ENCODE assay signal across 15 cellular contexts in genomic region chr6:35586542-35586941, GRCh38.
A peak's percentile ranks its signal among the peaks of the same experiment; 100 is the strongest.
DNase-seq lines count a peak whose midpoint lies in the region; ATAC-seq and TF ChIP-seq lines count a peak whose summit lies in the region.
"Had no signal": no experiment of that assay in that cellular context is flagged by ENCODE, and none has a peak within 500 bp of the region (broad histone marks: within the 10 kb centered on the region; RNA-seq: fewer than 3 reads in every experiment).

No MANE protein-coding gene starts in this region.

- H3K4me1 Mint-ChIP-seq in activated CD4-positive, alpha-beta memory T cell treated with anti-CD3 and anti-CD28 coated beads for 36 hours (ENCODE audit: low read depth): peaks cover 66% of the 10 kb centered on the region
- H3K4me1 Mint-ChIP-seq in activated CD4-positive, alpha-beta memory T cell treated with anti-CD3 and anti-CD28 coated beads, Interleukin-2, amount 10 ng/mL, durations not matched to agents 7 days and 5 days: peaks cover 18% of the 10 kb centered on the region
- H3K4me1 Mint-ChIP-seq in activated T-helper 17 cell treated with anti-CD3 and anti-CD28 coated beads, Interleukin-2, amount 50 U/mL, for 72 hours: peaks cover 16% of the 10 kb centered on the region

- no peak for TF ChIP-seq EP300 in gastroesophageal sphincter (IDR thresholded peaks at IDR 0.05)

- H3K36me3 Mint-ChIP-seq in activated CD4-positive, alpha-beta memory T cell treated with anti-CD3 and anti-CD28 coated beads for 36 hours: peaks cover 37% of the 10 kb centered on the region
- peaks cover 30% of the 10 kb centered on the region for H3K36me3 Mint-ChIP-seq in activated CD4-positive, alpha-beta memory T cell treated with anti-CD3 and anti-CD28 coated beads, Interleukin-2, amount 10 ng/mL, durations not matched to agents 7 days and 5 days (ENCODE audit: low read depth)
- H3K36me3 Mint-ChIP-seq in activated T-helper 17 cell treated with anti-CD3 and anti-CD28 coated beads, Interleukin-2, amount 50 U/mL, for 72 hours (ENCODE audit: low read depth): peaks cover 70% of the 10 kb centered on the region

- CTCF ChIA-PET in activated CD4-positive, alpha-beta memory T cell treated with anti-CD3 and anti-CD28 coated beads for 36 hours (lab: Charles Lee): interaction anchor here (1.1 to 2.8 kb wide), 5 partner anchors 13 to 151 kb away, joined by 3 to 32 read pairs (median 5); partner anchors contain the start of gene ARMC12
- CTCF ChIA-PET in activated CD4-positive, alpha-beta memory T cell treated with anti-CD3 and anti-CD28 coated beads, Interleukin-2, amount 10 ng/mL, durations not matched to agents 7 days and 5 days (lab: Charles Lee): interaction anchor here (0.7 to 3.8 kb wide), 4 partner anchors 15 to 150 kb away, joined by 3 to 21 read pairs (median 6); partner anchors contain the start of gene ARMC12

- TF ChIP-seq CTCF in gastroesophageal sphincter (IDR thresholded peaks at IDR 0.05) (no peak), thyroid gland (IDR thresholded peaks at IDR 0.05) (no peak), colonic mucosa (IDR thresholded peaks at IDR 0.05) (no peak)

- H3K9ac ChIP-seq in colonic mucosa (ENCODE audit: low read depth in 2 of 2, low read length in 2 of 2): no peak overlapping the region

- no peaks in the 10 kb centered on the region for H3K27me3 Mint-ChIP-seq in activated CD4-positive, alpha-beta memory T cell treated with anti-CD3 and anti-CD28 coated beads for 36 hours
- H3K27me3 Mint-ChIP-seq in activated CD4-positive, alpha-beta memory T cell treated with anti-CD3 and anti-CD28 coated beads, Interleukin-2, amount 10 ng/mL, durations not matched to agents 7 days and 5 days: no peaks in the 10 kb centered on the region
- no peaks in the 10 kb centered on the region for H3K27me3 Mint-ChIP-seq in activated T-helper 17 cell treated with anti-CD3 and anti-CD28 coated beads, Interleukin-2, amount 50 U/mL, for 72 hours

- intact Hi-C loops in activated CD4-positive, alpha-beta memory T cell treated with anti-CD3 and anti-CD28 coated beads for 36 hours (cut with micrococcal nuclease): no loop called here
- intact Hi-C loops in thyroid gland (cut with DNase I) (no loop called here), colonic mucosa (cut with DNase I) (no loop called here)

- H3K36me3 ChIP-seq in gastroesophageal sphincter: peaks cover 22 to 77% of the 10 kb centered on the region in 2 donors
- peaks cover 37 to 38% of the 10 kb centered on the region in 2 donors for H3K36me3 ChIP-seq in thyroid gland
- H3K36me3 ChIP-seq in SJCRH30: no peaks in the 10 kb centered on the region
- no peaks in the 10 kb centered on the region for H3K36me3 ChIP-seq in colonic mucosa

- H3K27ac Mint-ChIP-seq in activated CD4-positive, alpha-beta memory T cell treated with anti-CD3 and anti-CD28 coated beads for 36 hours: peak overlapping the region; percentile 41
- no peak overlapping the region for H3K27ac Mint-ChIP-seq in activated CD4-positive, alpha-beta memory T cell treated with anti-CD3 and anti-CD28 coated beads, Interleukin-2, amount 10 ng/mL, durations not matched to agents 7 days and 5 days
- peak overlapping the region; percentile 66 for H3K27ac Mint-ChIP-seq in activated T-helper 17 cell treated with anti-CD3 and anti-CD28 coated beads, Interleukin-2, amount 50 U/mL, for 72 hours

- POLR2A ChIA-PET in activated CD4-positive, alpha-beta memory T cell treated with anti-CD3 and anti-CD28 coated beads for 36 hours (lab: Charles Lee): no interaction called here
- POLR2A ChIA-PET in activated CD4-positive, alpha-beta memory T cell treated with anti-CD3 and anti-CD28 coated beads, Interleukin-2, amount 10 ng/mL, durations not matched to agents 7 days and 5 days (lab: Charles Lee): no interaction called here

- H3K9me3 ChIP-seq in gastroesophageal sphincter: no peaks in the 10 kb centered on the region
- H3K9me3 ChIP-seq in thyroid gland: no peaks in the 10 kb centered on the region
- no peaks in the 10 kb centered on the region for H3K9me3 ChIP-seq in SJCRH30 (replicated peaks)
- no peaks in the 10 kb centered on the region for H3K9me3 ChIP-seq in colonic mucosa
- H3K9me3 ChIP-seq: right lobe of liver had no signal

- no peak for TF ChIP-seq POLR2A in gastroesophageal sphincter (IDR thresholded peaks at IDR 0.05)
- no peak for TF ChIP-seq POLR2A in thyroid gland (IDR thresholded peaks at IDR 0.05)

- no peak for ATAC-seq in activated T-helper 17 cell treated with anti-CD3 and anti-CD28 coated beads, Interleukin-2, amount 50 U/mL, for 72 hours (replicated peaks)
- no peak for ATAC-seq in gastroesophageal sphincter

- H3K4me1 ChIP-seq in gastroesophageal sphincter (peaks cover 61 to 97% (median 69%) of the 10 kb centered on the region in 3 donors), thyroid gland (peaks cover 84 to 98% of the 10 kb centered on the region in 2 donors), SJCRH30 (no peaks in the 10 kb centered on the region), colonic mucosa (no peaks in the 10 kb centered on the region)

- no peak for DNase-seq in activated CD4-positive, alpha-beta memory T cell treated with anti-CD3 and anti-CD28 coated beads for 36 hours
- DNase-seq in activated CD4-positive, alpha-beta memory T cell treated with anti-CD3 and anti-CD28 coated beads, Interleukin-2, amount 10 ng/mL, durations not matched to agents 7 days and 5 days: no peak
- DNase-seq in thyroid gland: no peak
- no peak for DNase-seq in SJCRH30
- DNase-seq in colonic mucosa: no peak
- DNase-seq in occipital lobe (lab: John Stamatoyannopoulos, UW): no peak
- DNase-seq: activated CD4-positive, CD25-positive, alpha-beta regulatory T cell treated with anti-CD3 and anti-CD28 coated beads, Interleukin-2, amount 50 U/mL, for 72 hours; activated gamma-delta T cell treated with Interleukin-2 at 50 U/mL for 16 hours; DMS79; islet precursor cell; NCI-H1105; NCI-H774; right lobe of liver had no signal

- H3K27me3 ChIP-seq in gastroesophageal sphincter: no peaks in the 10 kb centered on the region
- no peaks in the 10 kb centered on the region for H3K27me3 ChIP-seq in thyroid gland
- H3K27me3 ChIP-seq in SJCRH30: no peaks in the 10 kb centered on the region
- no peaks in the 10 kb centered on the region for H3K27me3 ChIP-seq in colonic mucosa
- H3K27me3 ChIP-seq: right lobe of liver had no signal

- H3K4me3 ChIP-seq in gastroesophageal sphincter (no peak overlapping the region), thyroid gland (replicated peaks in 1 of 3) (no peak overlapping the region), SJCRH30 (no peak overlapping the region), colonic mucosa (no peak overlapping the region)
- H3K4me3 ChIP-seq: right lobe of liver had no signal

- H3K9me3 Mint-ChIP-seq in activated CD4-positive, alpha-beta memory T cell treated with anti-CD3 and anti-CD28 coated beads for 36 hours: no peaks in the 10 kb centered on the region
- H3K9me3 Mint-ChIP-seq in activated CD4-positive, alpha-beta memory T cell treated with anti-CD3 and anti-CD28 coated beads, Interleukin-2, amount 10 ng/mL, durations not matched to agents 7 days and 5 days: no peaks in the 10 kb centered on the region
- no peaks in the 10 kb centered on the region for H3K9me3 Mint-ChIP-seq in activated T-helper 17 cell treated with anti-CD3 and anti-CD28 coated beads, Interleukin-2, amount 50 U/mL, for 72 hours

- no peak overlapping the region for H3K4me3 Mint-ChIP-seq in activated CD4-positive, alpha-beta memory T cell treated with anti-CD3 and anti-CD28 coated beads for 36 hours
- no peak overlapping the region for H3K4me3 Mint-ChIP-seq in activated CD4-positive, alpha-beta memory T cell treated with anti-CD3 and anti-CD28 coated beads, Interleukin-2, amount 10 ng/mL, durations not matched to agents 7 days and 5 days
- H3K4me3 Mint-ChIP-seq in activated T-helper 17 cell treated with anti-CD3 and anti-CD28 coated beads, Interleukin-2, amount 50 U/mL, for 72 hours: peak overlapping the region; percentile 10

- H3K27ac ChIP-seq in gastroesophageal sphincter (peak overlapping the region; percentile 85 to 93 (median 90)), thyroid gland (peak overlapping the region; percentile 73 to 97 (median 96)), SJCRH30 (no peak overlapping the region), colonic mucosa (no peak overlapping the region)

Comparison
In these comparisons a context has a peak if more than half of its experiments do, and no peak if none do; other contexts are left out.
1. H3K27ac ChIP-seq: peak in gastroesophageal sphincter (4 of 4) and thyroid gland (3 of 3); none in SJCRH30 (single experiment) and colonic mucosa (single experiment).